24 cellular contexts compared by ENCODE assay signal in the genomic region with DNA sequence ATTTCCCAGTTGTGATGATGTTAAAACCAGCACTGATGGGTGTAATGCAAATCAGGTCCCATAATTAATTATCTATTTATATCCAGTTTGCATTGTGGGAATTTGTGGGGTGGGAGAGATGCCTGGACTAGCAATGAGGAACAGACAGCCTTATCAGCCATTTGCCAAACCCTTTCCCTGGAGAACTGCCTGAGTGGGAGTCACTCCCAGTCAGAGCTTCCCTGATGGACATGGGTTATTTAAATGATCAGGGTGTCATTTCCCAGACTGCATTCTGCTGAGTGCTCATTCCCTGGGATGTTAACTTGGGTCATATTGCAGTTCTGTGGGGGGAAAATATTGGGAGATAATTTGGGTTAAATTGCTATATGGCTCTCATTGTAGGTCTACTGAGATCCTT.
"Had no signal": no experiment of that assay in that cellular context is flagged by ENCODE, and none has a peak within 500 bp of the region (broad histone marks: within the 10 kb centered on the region; RNA-seq: fewer than 3 reads in every experiment).

No MANE protein-coding gene starts in this region.

- H3K9me3 ChIP-seq: colonic mucosa, esophagus squamous epithelium, gastrocnemius medialis, heart right ventricle, left lung, lower lobe of right lung, mucosa of descending colon had no signal

- H3K27ac ChIP-seq: colonic mucosa, epithelial cell of prostate, esophagus squamous epithelium, gastrocnemius medialis, heart right ventricle, left lung, lower lobe of right lung had no signal

- DNase-seq: colonic mucosa; cortex of kidney; effector CD8-positive, alpha-beta T cell; effector memory CD8-positive, alpha-beta T cell; endodermal cell; erythroblast; esophagus squamous epithelium; foreskin fibroblast; foreskin melanocyte; gastrocnemius medialis; glutamatergic neuron; head of caudate nucleus; heart right ventricle; hippocampal formation; left cardiac atrium; left lung; lower lobe of right lung; mesenchymal stem cell; mucosa of descending colon; naive B cell had no signal

- H3K4me3 ChIP-seq: colonic mucosa, esophagus squamous epithelium, gastrocnemius medialis, heart right ventricle, left lung, lower lobe of right lung, mucosa of descending colon had no signal

- H3K36me3 ChIP-seq: colonic mucosa, gastrocnemius medialis had no signal

- H3K4me1 ChIP-seq: colonic mucosa, left lung, lower lobe of right lung had no signal

- H3K27me3 ChIP-seq: colonic mucosa, esophagus squamous epithelium, gastrocnemius medialis, heart right ventricle, left lung had no signal

- FAIRE-seq: endometrium, islet of Langerhans, keratinocyte had no signal
